8 cellular contexts compared by ENCODE assay signal in the genomic region with DNA sequence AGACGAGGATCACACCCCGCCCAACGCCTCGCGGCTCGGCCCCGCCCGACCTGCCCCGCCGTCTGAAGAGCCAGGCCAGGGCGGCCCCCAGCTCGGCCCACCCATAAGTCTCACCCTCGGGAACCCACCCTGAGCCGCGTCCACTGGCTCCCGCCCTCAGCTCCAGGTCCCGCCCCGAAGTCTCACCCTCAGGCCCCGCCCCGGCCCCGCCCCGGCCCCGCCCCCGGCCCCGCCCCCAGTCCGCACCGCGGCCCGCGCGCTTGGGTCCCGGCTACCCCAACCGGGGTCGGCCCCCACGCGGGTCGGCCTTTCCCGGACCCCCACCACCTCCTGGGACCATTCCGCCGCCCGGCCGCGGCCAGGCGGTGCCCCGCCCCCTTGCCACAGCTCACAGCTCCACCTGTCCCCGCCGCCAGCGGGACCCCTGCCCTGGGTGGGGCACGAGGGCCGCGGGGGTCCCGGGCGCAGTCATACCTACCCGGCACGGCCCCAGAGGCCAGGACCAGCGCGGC. TPM values are rescaled to one million over a fixed set of nuclear protein-coding genes. Genes with fewer than 3 reads are reported as not detected.
DNase-seq lines count a peak whose midpoint lies in the region; ATAC-seq and TF ChIP-seq lines count a peak whose summit lies in the region.

No MANE protein-coding gene starts in this region.

- H3K9me3 ChIP-seq in CD8-positive, alpha-beta memory T cell (ENCODE audit: low read length) = no peaks in the 10 kb centered on the region
- H3K9me3 ChIP-seq in colonic mucosa = no peaks in the 10 kb centered on the region
- no peaks in the 10 kb centered on the region for H3K9me3 ChIP-seq in lower lobe of right lung

- peak; percentile 75 for ATAC-seq in activated CD4-positive, alpha-beta T cell treated with anti-CD3 and anti-CD28 coated beads for 36 hours
- ATAC-seq in lower lobe of right lung (peak; percentile 81 to 90), HG03460 (IDR thresholded peaks at IDR 0.05; ENCODE audit: unreplicated experiment) (no peak)

- CTCF ChIA-PET in CD8-positive, alpha-beta memory T cell (lab: Charles Lee) = no interaction called here
- CTCF ChIA-PET in activated CD4-positive, alpha-beta T cell treated with anti-CD3 and anti-CD28 coated beads for 36 hours (lab: Charles Lee) = interaction anchor here (1.3 kb wide), 2 partner anchors 10 to 56 kb away, joined by 5 read pairs; no protein-coding TSS in a partner anchor

- no peak overlapping the region for H3K27ac Mint-ChIP-seq in CD8-positive, alpha-beta memory T cell
- no peak overlapping the region for H3K27ac Mint-ChIP-seq in activated CD4-positive, alpha-beta T cell treated with anti-CD3 and anti-CD28 coated beads for 36 hours

- TF ChIP-seq CTCF in HL-60 (IDR thresholded peaks at IDR 0.05; ENCODE audit: insufficient read depth, low read length) (no peak), colonic mucosa (IDR thresholded peaks at IDR 0.05) (no peak), lower lobe of right lung (IDR thresholded peaks at IDR 0.05) (no peak)

- peaks cover 0 to 2% (median 0%) of the 10 kb centered on the region in 5 donors for H3K9me3 Mint-ChIP-seq in CD8-positive, alpha-beta memory T cell
- H3K9me3 Mint-ChIP-seq in activated CD4-positive, alpha-beta T cell treated with anti-CD3 and anti-CD28 coated beads for 36 hours (ENCODE audit: low read depth) = no peaks in the 10 kb centered on the region

- DNase-seq in CD8-positive, alpha-beta memory T cell = peak; percentile 27 to 72 (median 40)
- DNase-seq in HL-60 (ENCODE audit: low read depth in 1 of 2, low spot score in 1 of 2) (no peak), colonic mucosa (peak; percentile 39), lower lobe of right lung (peak; percentile 60), MV-4-11 (lab: John Stamatoyannopoulos, UW) (no peak)
- peak; percentile 61 for DNase-seq in activated CD4-positive, alpha-beta T cell treated with anti-CD3 and anti-CD28 coated beads for 36 hours
- peak; percentile 5 to 8 for DNase-seq in stimulated activated CD8-positive, alpha-beta memory T cell treated with anti-CD3 and anti-CD28 coated beads, Interleukin-7, amount 100 ng/mL, for 48 hours (ENCODE audit: extremely low read depth in 1 of 2, low read depth in 1 of 2)

- peaks cover 16% of the 10 kb centered on the region for H3K27me3 ChIP-seq in CD8-positive, alpha-beta memory T cell (ENCODE audit: insufficient read depth, low read length, poor library complexity, severe bottlenecking)
- H3K27me3 ChIP-seq in HL-60 (ENCODE audit: insufficient read depth, poor library complexity, severe bottlenecking) (peaks cover 38% of the 10 kb centered on the region), colonic mucosa (peaks cover 14% of the 10 kb centered on the region), lower lobe of right lung (ENCODE audit: low read depth) (peaks cover 27% of the 10 kb centered on the region)

- no peaks in the 10 kb centered on the region for H3K36me3 Mint-ChIP-seq in CD8-positive, alpha-beta memory T cell
- H3K36me3 Mint-ChIP-seq in activated CD4-positive, alpha-beta T cell treated with anti-CD3 and anti-CD28 coated beads for 36 hours (ENCODE audit: low read depth) = no peaks in the 10 kb centered on the region

- H3K27me3 Mint-ChIP-seq in CD8-positive, alpha-beta memory T cell = peaks cover 15 to 31% of the 10 kb centered on the region in 2 donors
- H3K27me3 Mint-ChIP-seq in activated CD4-positive, alpha-beta T cell treated with anti-CD3 and anti-CD28 coated beads for 36 hours = peaks cover 18% of the 10 kb centered on the region

- peak overlapping the region; percentile 34 to 78 (median 69) for H3K4me3 Mint-ChIP-seq in CD8-positive, alpha-beta memory T cell
- peak overlapping the region; percentile 52 for H3K4me3 Mint-ChIP-seq in activated CD4-positive, alpha-beta T cell treated with anti-CD3 and anti-CD28 coated beads for 36 hours

- peak overlapping the region; percentile 41 for H3K4me3 ChIP-seq in CD8-positive, alpha-beta memory T cell (ENCODE audit: low read length)
- H3K4me3 ChIP-seq in HL-60 (replicated peaks; ENCODE audit: insufficient read depth, low read length) (peak overlapping the region; percentile 64), colonic mucosa (peak overlapping the region; percentile 65), lower lobe of right lung (peak overlapping the region; percentile 62)

- H3K27ac ChIP-seq in CD8-positive, alpha-beta memory T cell (ENCODE audit: low read depth, low read length) = no peak overlapping the region
- H3K27ac ChIP-seq in HL-60 (replicated peaks) (no peak overlapping the region), colonic mucosa (no peak overlapping the region), lower lobe of right lung (no peak overlapping the region)

- H3K36me3 ChIP-seq in CD8-positive, alpha-beta memory T cell (ENCODE audit: insufficient read depth, low read length) = no peaks in the 10 kb centered on the region
- no peaks in the 10 kb centered on the region for H3K36me3 ChIP-seq in colonic mucosa
- no peaks in the 10 kb centered on the region for H3K36me3 ChIP-seq in lower lobe of right lung

- POLR2A ChIA-PET in CD8-positive, alpha-beta memory T cell (lab: Charles Lee) = no interaction called here
- POLR2A ChIA-PET in activated CD4-positive, alpha-beta T cell treated with anti-CD3 and anti-CD28 coated beads for 36 hours (lab: Charles Lee) = interaction anchor here (0.6 kb wide), 1 partner anchor 25 kb away, joined by 4 read pairs; no protein-coding TSS in a partner anchor

- H3K4me1 Mint-ChIP-seq in CD8-positive, alpha-beta memory T cell = peaks cover 0 to 3% (median 1%) of the 10 kb centered on the region in 3 donors
- no peaks in the 10 kb centered on the region for H3K4me1 Mint-ChIP-seq in activated CD4-positive, alpha-beta T cell treated with anti-CD3 and anti-CD28 coated beads for 36 hours

- intact Hi-C loops in activated CD4-positive, alpha-beta T cell treated with anti-CD3 and anti-CD28 coated beads for 36 hours (cut with DNase I, micrococcal nuclease) = loop anchor here in 1 of 2 experiments (1.0 to 2.0 kb wide), 6 partner anchors 55 to 979 kb away; a partner anchor contains a TSS
- intact Hi-C loops in colonic mucosa (cut with DNase I) = no loop called here
- intact Hi-C loops in lower lobe of right lung (cut with DNase I) = no loop called here

- peaks cover 3% of the 10 kb centered on the region for H3K4me1 ChIP-seq in CD8-positive, alpha-beta memory T cell (ENCODE audit: insufficient read depth, low read length)
- H3K4me1 ChIP-seq in colonic mucosa (peaks cover 7% of the 10 kb centered on the region), lower lobe of right lung (peaks cover 13% of the 10 kb centered on the region)

- no peak overlapping the region for H3K9ac ChIP-seq in colonic mucosa (ENCODE audit: low read depth in 2 of 2, low read length in 2 of 2)

RNA-seq across cellular contexts. Expression of a gene that starts 0.5 kb away (rescaled TPM):
- total RNA-seq in CD8-positive, alpha-beta memory T cell = under 1 TPM; 0.50 to 0.53 TPM
- not detected for polyA plus RNA-seq in CD8-positive, alpha-beta memory T cell
- under 1 TPM; 0.78 to 0.97 TPM for total RNA-seq in activated CD4-positive, alpha-beta T cell treated with anti-CD3 and anti-CD28 coated beads for 36 hours
- under 1 TPM; 0.66 to 0.74 TPM for total RNA-seq in colonic mucosa
- total RNA-seq in lower lobe of right lung = 2.3 TPM

Comparison
In these comparisons a context has a peak if more than half of its experiments do, and no peak if none do; other contexts are left out.
1. DNase-seq: peak in CD8-positive, alpha-beta memory T cell (5 of 5), activated CD4-positive, alpha-beta T cell treated with anti-CD3 and anti-CD28 coated beads for 36 hours (single experiment), colonic mucosa (single experiment), lower lobe of right lung (single experiment) and stimulated activated CD8-positive, alpha-beta memory T cell treated with anti-CD3 and anti-CD28 coated beads, Interleukin-7, amount 100 ng/mL, for 48 hours (2 of 2); none in HL-60 (0 of 2) and MV-4-11 (single experiment).
2. Peak in every context shown above with its lines, with median percentiles within 50 percentile points of each other: H3K4me3 ChIP-seq.